Comparison of ENCODE assay signal across 27 cellular contexts in genomic region chr14:37968664-37969225, GRCh38.
"Had no signal": no experiment of that assay in that cellular context is flagged by ENCODE, and none has a peak within 500 bp of the region (broad histone marks: within the 10 kb centered on the region; RNA-seq: fewer than 3 reads in every experiment).

No MANE protein-coding gene starts in this region.

- H3K27me3 Mint-ChIP-seq: memory B cell; stimulated activated naive B cell treated with anti-CD40 and anti-IgM and Interleukin-4, amounts not matched to agents 10 μg/mL and 1 μg/mL and 100 μg/mL, for 72 hours; stimulated activated naive CD8-positive, alpha-beta T cell treated with anti-CD3 and anti-CD28 coated beads, Interleukin-15, Interleukin-2, amounts not matched to agents 100 ng/mL and 50 ng/mL, for 24 hours had no signal

- H3K27ac Mint-ChIP-seq: immature natural killer cell; memory B cell; natural killer cell; stimulated activated naive B cell treated with anti-CD40 and anti-IgM and Interleukin-4, amounts not matched to agents 10 μg/mL and 1 μg/mL and 100 μg/mL, for 72 hours; stimulated activated naive CD8-positive, alpha-beta T cell treated with anti-CD3 and anti-CD28 coated beads, Interleukin-15, Interleukin-2, amounts not matched to agents 100 ng/mL and 50 ng/mL, for 24 hours had no signal

- FAIRE-seq: kidney had no signal

- H3K4me3 ChIP-seq: coronary artery, esophagus muscularis mucosa, heart right ventricle, lung, ovary, prostate gland, right atrium auricular region, sigmoid colon, spleen, suprapubic skin, transverse colon, upper lobe of right lung, uterus had no signal

- DNase-seq: dermis blood vessel endothelial cell; effector memory CD4-positive, alpha-beta T cell; foreskin keratinocyte; glutamatergic neuron; heart right ventricle; hypothalamus; immature natural killer cell; kidney; natural killer cell; occipital lobe; ovary; sigmoid colon; spleen; stimulated activated CD4-positive, alpha-beta T cell treated with anti-CD3 and anti-CD28 coated beads, Interleukin-2, amount 100 ng/mL, for 48 hours; stimulated activated naive B cell treated with anti-CD40 and anti-IgM and Interleukin-4, amounts not matched to agents 10 μg/mL and 1 μg/mL and 100 μg/mL, for 72 hours; transverse colon; upper lobe of right lung; uterus had no signal

- H3K9me3 Mint-ChIP-seq: natural killer cell had no signal

- H3K27me3 ChIP-seq: esophagus muscularis mucosa, foreskin keratinocyte, heart right ventricle, ovary, right atrium auricular region, sigmoid colon, spleen, suprapubic skin, transverse colon, upper lobe of right lung, uterus had no signal

- ATAC-seq: foreskin keratinocyte; heart right ventricle; left lobe of liver; natural killer cell; stimulated activated naive B cell treated with anti-CD40 and anti-IgM and Interleukin-4, amounts not matched to agents 10 μg/mL and 1 μg/mL and 100 μg/mL, for 72 hours; upper lobe of right lung had no signal

- H3K36me3 ChIP-seq: esophagus muscularis mucosa, heart right ventricle, ovary, prostate gland, right atrium auricular region, sigmoid colon, spleen, suprapubic skin, transverse colon, upper lobe of right lung, uterus had no signal

- H3K4me3 Mint-ChIP-seq: immature natural killer cell; memory B cell; natural killer cell; stimulated activated naive B cell treated with anti-CD40 and anti-IgM and Interleukin-4, amounts not matched to agents 10 μg/mL and 1 μg/mL and 100 μg/mL, for 72 hours; stimulated activated naive CD8-positive, alpha-beta T cell treated with anti-CD3 and anti-CD28 coated beads, Interleukin-15, Interleukin-2, amounts not matched to agents 100 ng/mL and 50 ng/mL, for 24 hours had no signal

- H3K27ac ChIP-seq: coronary artery, esophagus muscularis mucosa, foreskin keratinocyte, heart right ventricle, ovary, prostate gland, right atrium auricular region, sigmoid colon, spleen, suprapubic skin, transverse colon, upper lobe of right lung, uterus had no signal

- H3K4me1 Mint-ChIP-seq: immature natural killer cell; memory B cell; natural killer cell; stimulated activated naive B cell treated with anti-CD40 and anti-IgM and Interleukin-4, amounts not matched to agents 10 μg/mL and 1 μg/mL and 100 μg/mL, for 72 hours had no signal

- H3K4me1 ChIP-seq: foreskin keratinocyte, heart right ventricle, prostate gland, right atrium auricular region, sigmoid colon, spleen, suprapubic skin, transverse colon, upper lobe of right lung, uterus had no signal

- H3K9me3 ChIP-seq: esophagus muscularis mucosa, ovary, prostate gland, sigmoid colon, transverse colon, upper lobe of right lung, uterus had no signal

- H3K36me3 Mint-ChIP-seq: immature natural killer cell; memory B cell; natural killer cell; stimulated activated naive B cell treated with anti-CD40 and anti-IgM and Interleukin-4, amounts not matched to agents 10 μg/mL and 1 μg/mL and 100 μg/mL, for 72 hours had no signal
